1 cellular context compared by ENCODE assay signal in genomic region chr16:3014971-3015370, GRCh38.
TF ChIP-seq lines count a peak whose summit lies in the region.

No MANE protein-coding gene starts in this region.

TF ChIP-seq in H1, 55 proteins besides CTCF, POLR2A, EP300 and RAD21:
- TF ChIP-seq CBX8 (IDR thresholded peaks at IDR 0.05; ENCODE audit: borderline replicate concordance, low read depth, low read length) (no peak), POLR2AphosphoS5 (IDR thresholded peaks at IDR 0.05; ENCODE audit: low read depth, low read length) (0 out of 2 replicates have a peak, but pooled peaks have one; percentile 30)
TF ChIP-seq in H1: peak in this region for 1.
